8 cellular contexts compared by ENCODE assay signal in the genomic region with DNA sequence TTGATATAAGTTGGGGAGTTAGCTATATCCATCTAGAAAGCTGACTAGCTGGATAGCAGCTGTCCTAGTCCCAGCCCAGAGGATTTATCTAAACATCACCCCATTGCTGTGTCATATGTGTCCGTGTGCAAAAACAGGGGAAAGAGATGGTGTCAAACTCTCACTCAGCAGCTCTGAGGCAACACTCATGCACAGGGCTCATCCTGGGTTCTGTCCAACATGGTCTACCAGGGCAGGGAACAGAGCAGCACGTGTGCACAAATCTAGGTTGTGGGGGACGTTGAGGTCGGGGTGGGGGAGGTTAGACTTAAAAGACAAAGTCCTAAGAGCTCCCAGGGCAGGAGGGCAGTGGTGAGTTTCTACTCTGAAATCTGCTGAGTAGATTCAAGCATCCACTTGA. TPM values are rescaled to one million over a fixed set of nuclear protein-coding genes. Genes with fewer than 3 reads are reported as not detected.
DNase-seq lines count a peak whose midpoint lies in the region; ATAC-seq, FAIRE-seq and TF ChIP-seq lines count a peak whose summit lies in the region.
"Had no signal": no experiment of that assay in that cellular context is flagged by ENCODE, and none has a peak within 500 bp of the region (broad histone marks: within the 10 kb centered on the region; RNA-seq: fewer than 3 reads in every experiment).

No MANE protein-coding gene starts in this region.

- peaks cover 33% of the 10 kb centered on the region for H3K36me3 Mint-ChIP-seq in activated naive CD8-positive, alpha-beta T cell treated with anti-CD3 and anti-CD28 coated beads, Interleukin-2, amount 50 U/mL, for 24 hours (ENCODE audit: low read depth)
- peaks cover 78% of the 10 kb centered on the region for H3K36me3 Mint-ChIP-seq in stimulated activated memory B cell treated with anti-CD40 and anti-IgM and Interleukin-4, amounts not matched to agents 10 μg/mL and 1 μg/mL and 100 μg/mL, for 72 hours

- no peaks in the 10 kb centered on the region for H3K4me1 ChIP-seq in HEK293 (ENCODE audit: control insufficient read depth, insufficient read depth, low read length)
- peaks cover 0 to 75% of the 10 kb centered on the region in 2 donors for H3K4me1 ChIP-seq in right atrium auricular region

- H3K4me3 ChIP-seq in HEK293 (ENCODE audit: low read depth, low read length) (no peak overlapping the region), right atrium auricular region (no peak overlapping the region)

- FAIRE-seq in HTR-8/SVneo (lab: Jason Lieb, UNC): no peak

- DNase-seq in activated naive CD8-positive, alpha-beta T cell treated with anti-CD3 and anti-CD28 coated beads, Interleukin-2, amount 50 U/mL, for 24 hours: no peak
- no peak for DNase-seq in right atrium auricular region (ENCODE audit: low spot score)
- DNase-seq in NCI-H510A treated with DMSO at 0.1 percent for 48 hours (lab: John Stamatoyannopoulos, UW): no peak
- DNase-seq in middle frontal gyrus (ENCODE audit: extremely low spot score, low spot score): no peak
- DNase-seq in HTR-8/SVneo (ENCODE audit: insufficient read length, low spot score): no peak
- DNase-seq: activated B cell treated with CpG ODN at 0.5 μM for 24 hours had no signal

- peak overlapping the region; percentile 99 for H3K27ac Mint-ChIP-seq in activated naive CD8-positive, alpha-beta T cell treated with anti-CD3 and anti-CD28 coated beads, Interleukin-2, amount 50 U/mL, for 24 hours
- peak overlapping the region; percentile 54 for H3K27ac Mint-ChIP-seq in stimulated activated memory B cell treated with anti-CD40 and anti-IgM and Interleukin-4, amounts not matched to agents 10 μg/mL and 1 μg/mL and 100 μg/mL, for 72 hours

- no peak for ATAC-seq in activated naive CD8-positive, alpha-beta T cell treated with anti-CD3 and anti-CD28 coated beads, Interleukin-2, amount 50 U/mL, for 24 hours
- ATAC-seq in stimulated activated memory B cell treated with anti-CD40 and anti-IgM and Interleukin-4, amounts not matched to agents 10 μg/mL and 1 μg/mL and 100 μg/mL, for 72 hours: no peak

- H3K36me3 ChIP-seq in HEK293 (ENCODE audit: control insufficient read depth in 2 of 2, insufficient read depth in 1 of 2, low read length in 2 of 2) (peaks cover 14 to 97% of the 10 kb centered on the region in 2 experiments), right atrium auricular region (peaks cover 50% of the 10 kb centered on the region)

- CTCF ChIA-PET in HEK293 (lab: Yijun Ruan, JAX): interaction anchor here (0.7 to 12.7 kb wide), 4 partner anchors 10 to 114 kb away, joined by 7 to 88 read pairs (median 26); partner anchors contain the start of gene PI4KB

- no peak for TF ChIP-seq CTCF in HEK293 (tag by site-specific recombination; IDR thresholded peaks at IDR 0.05)
- TF ChIP-seq CTCF in right atrium auricular region (IDR thresholded peaks at IDR 0.05): no peak

- no peaks in the 10 kb centered on the region for H3K27me3 ChIP-seq in right atrium auricular region

- no peaks in the 10 kb centered on the region for H3K27me3 Mint-ChIP-seq in activated naive CD8-positive, alpha-beta T cell treated with anti-CD3 and anti-CD28 coated beads, Interleukin-2, amount 50 U/mL, for 24 hours
- no peaks in the 10 kb centered on the region for H3K27me3 Mint-ChIP-seq in stimulated activated memory B cell treated with anti-CD40 and anti-IgM and Interleukin-4, amounts not matched to agents 10 μg/mL and 1 μg/mL and 100 μg/mL, for 72 hours
- H3K27me3 Mint-ChIP-seq: activated B cell treated with CpG ODN at 0.5 μM for 24 hours had no signal

- peak overlapping the region; percentile 7; the same call in 1 of the 2 replicates for H3K27ac ChIP-seq in HEK293 (ENCODE audit: extremely low read depth, low read depth, low read length)
- peak overlapping the region; percentile 78 to 93 for H3K27ac ChIP-seq in right atrium auricular region

- POLR2A ChIA-PET in HEK293 (lab: Yijun Ruan, JAX): interaction anchor here (0.5 to 5.0 kb wide), 8 partner anchors 10 to 82 kb away, joined by 3 to 56 read pairs (median 6); partner anchors contain the start of genes PI4KB and ZNF687

- H3K9me3 Mint-ChIP-seq in activated naive CD8-positive, alpha-beta T cell treated with anti-CD3 and anti-CD28 coated beads, Interleukin-2, amount 50 U/mL, for 24 hours: no peaks in the 10 kb centered on the region
- no peaks in the 10 kb centered on the region for H3K9me3 Mint-ChIP-seq in stimulated activated memory B cell treated with anti-CD40 and anti-IgM and Interleukin-4, amounts not matched to agents 10 μg/mL and 1 μg/mL and 100 μg/mL, for 72 hours
- H3K9me3 Mint-ChIP-seq: activated B cell treated with CpG ODN at 0.5 μM for 24 hours had no signal

- H3K9me3 ChIP-seq in HEK293 (ENCODE audit: control insufficient read depth, insufficient read depth, low read depth, low read length) (no peaks in the 10 kb centered on the region), right atrium auricular region (no peaks in the 10 kb centered on the region)

- H3K4me3 Mint-ChIP-seq in activated naive CD8-positive, alpha-beta T cell treated with anti-CD3 and anti-CD28 coated beads, Interleukin-2, amount 50 U/mL, for 24 hours: no peak overlapping the region
- no peak overlapping the region for H3K4me3 Mint-ChIP-seq in stimulated activated memory B cell treated with anti-CD40 and anti-IgM and Interleukin-4, amounts not matched to agents 10 μg/mL and 1 μg/mL and 100 μg/mL, for 72 hours
- H3K4me3 Mint-ChIP-seq: activated B cell treated with CpG ODN at 0.5 μM for 24 hours had no signal

- peaks cover 31% of the 10 kb centered on the region for H3K4me1 Mint-ChIP-seq in activated naive CD8-positive, alpha-beta T cell treated with anti-CD3 and anti-CD28 coated beads, Interleukin-2, amount 50 U/mL, for 24 hours
- peaks cover 58% of the 10 kb centered on the region for H3K4me1 Mint-ChIP-seq in stimulated activated memory B cell treated with anti-CD40 and anti-IgM and Interleukin-4, amounts not matched to agents 10 μg/mL and 1 μg/mL and 100 μg/mL, for 72 hours

TF ChIP-seq in HEK293, 187 proteins besides CTCF, POLR2A, EP300 and RAD21 (continues in another document):
- TF ChIP-seq ZNF366 (tag by site-specific recombination; conservative IDR thresholded peaks at IDR 0.05): no peak
- TF ChIP-seq ZNF792 (tag by site-specific recombination; IDR thresholded peaks at IDR 0.05): no peak
- TF ChIP-seq SALL2 (tag by site-specific recombination; IDR thresholded peaks at IDR 0.05; ENCODE audit: borderline replicate concordance): no peak
- no peak for TF ChIP-seq ZBTB21 (tag by site-specific recombination; IDR thresholded peaks at IDR 0.05)
- no peak for TF ChIP-seq ZNF354C (tag by site-specific recombination; IDR thresholded peaks at IDR 0.05; ENCODE audit: borderline replicate concordance, low read depth)
- TF ChIP-seq GLI4 (tag by site-specific recombination; IDR thresholded peaks at IDR 0.05): no peak
- no peak for TF ChIP-seq PRDM2 (tag by site-specific recombination; IDR thresholded peaks at IDR 0.05; ENCODE audit: borderline replicate concordance)
- TF ChIP-seq ZNF639 (tag by site-specific recombination; IDR thresholded peaks at IDR 0.05): no peak

RNA-seq across cellular contexts. Expression of gene PI4KB, which starts 16.2 kb away (rescaled TPM):
- 10 to 100 TPM; 46.5 to 61.8 TPM for total RNA-seq in right atrium auricular region

RNA-seq across cellular contexts. Expression of gene ZNF687, which starts 28.9 kb away (rescaled TPM):
- total RNA-seq in right atrium auricular region: 10 to 100 TPM; 12.9 to 26.3 TPM

RNA-seq across cellular contexts. Expression of gene RFX5, which starts 36.1 kb away (rescaled TPM):
- 10 to 100 TPM; 17.9 to 20.2 TPM for total RNA-seq in right atrium auricular region

RNA-seq across cellular contexts. Expression of gene PSMD4, which starts 56.5 kb away (rescaled TPM):
- total RNA-seq in right atrium auricular region: 100 to 1,000 TPM; 109 to 157 TPM
